Comparison of ENCODE assay signal across 20 cellular contexts in genomic region chr20:17644451-17644850, GRCh38. TPM values are rescaled to one million over a fixed set of nuclear protein-coding genes. Genes with fewer than 3 reads are reported as not detected.
A peak's percentile ranks its signal among the peaks of the same experiment; 100 is the strongest.
DNase-seq lines count a peak whose midpoint lies in the region; ATAC-seq, FAIRE-seq and TF ChIP-seq lines count a peak whose summit lies in the region.
"Had no signal": no experiment of that assay in that cellular context is flagged by ENCODE, and none has a peak within 500 bp of the region (broad histone marks: within the 10 kb centered on the region; RNA-seq: fewer than 3 reads in every experiment).

No MANE protein-coding gene starts in this region.

- H3K36me3 ChIP-seq in mucosa of descending colon (ENCODE audit: low read depth) (peaks cover 13% of the 10 kb centered on the region), stomach (peaks cover 31 to 39% (median 36%) of the 10 kb centered on the region in 4 donors)
- H3K36me3 ChIP-seq: BE2C had no signal

- H3K27me3 ChIP-seq in stomach, result no peaks in the 10 kb centered on the region
- H3K27me3 ChIP-seq: BE2C, hepatocyte had no signal

- WGBS in stomach, 5 donors, result 26 to 58% (median 32%) methylated on average over 13 of the region's 13 CpGs

- H3K4me3 ChIP-seq in mucosa of descending colon (no peak overlapping the region), stomach (no peak overlapping the region)
- H3K4me3 ChIP-seq: hepatocyte, smooth muscle cell had no signal

- no peaks in the 10 kb centered on the region for H3K9me3 ChIP-seq in mucosa of descending colon
- H3K9me3 ChIP-seq in stomach, result no peaks in the 10 kb centered on the region
- H3K9me3 ChIP-seq: BE2C had no signal

- intact Hi-C loops in Right ventricle myocardium superior (cut with DNase I), result no loop called here
- intact Hi-C loops in mucosa of descending colon (cut with DNase I, micrococcal nuclease), result no loop called here
- intact Hi-C loops in stomach (cut with DNase I; ENCODE audit: low total_unique reads), result no loop called here

- TF ChIP-seq CTCF in mucosa of descending colon (IDR thresholded peaks at IDR 0.05) (no peak), stomach (IDR thresholded peaks at IDR 0.05) (no peak)

- FAIRE-seq in GM12891 (lab: Jason Lieb, UNC), result no peak

- peak; percentile 62 for DNase-seq in SHP77 treated with DMSO at 0.1 percent for 48 hours (lab: John Stamatoyannopoulos, UW)
- no peak for DNase-seq in Right ventricle myocardium superior
- DNase-seq in mucosa of descending colon, result peak; percentile 37 to 65 (median 62)
- DNase-seq in stomach, result peak; percentile 64
- no peak for DNase-seq in activated CD4-positive, alpha-beta T cell treated with anti-CD3 and anti-CD28 coated beads, Interleukin-2, amount 50 U/mL, for 48 hours
- no peak for DNase-seq in GM19238 (ENCODE audit: insufficient read length, low spot score)
- no peak for DNase-seq in GM12891 (ENCODE audit: insufficient read length, low spot score)
- DNase-seq: activated CD4-positive, alpha-beta T cell treated with anti-CD3 and anti-CD28 coated beads for 48 hours; activated naive CD8-positive, alpha-beta T cell treated with anti-CD3 and anti-CD28 coated beads, Interleukin-2, amount 50 U/mL, for 24 hours; activated T-cell treated with anti-CD3 and anti-CD28 coated beads, Interleukin-2, amount 50 U/mL, for 24 hours; BE2C; DND-41; GOT3; MM.1S had no signal

- no peak for TF ChIP-seq POLR2A in stomach (IDR thresholded peaks at IDR 0.05)
- no peak for TF ChIP-seq POLR2A in GM12891 (IDR thresholded peaks at IDR 0.05; ENCODE audit: low read depth, low read length)

- peaks cover 51% of the 10 kb centered on the region for H3K4me1 ChIP-seq in mucosa of descending colon (ENCODE audit: low read depth)
- H3K4me1 ChIP-seq in stomach, result peaks cover 58 to 97% (median 75%) of the 10 kb centered on the region in 4 donors

- TF ChIP-seq EP300 in stomach (IDR thresholded peaks at IDR 0.05), result no peak

- H3K27ac ChIP-seq in stomach, result peak overlapping the region; percentile 35 to 74 (median 59)
- H3K27ac ChIP-seq: hepatocyte had no signal

- ATAC-seq in Right ventricle myocardium superior (ENCODE audit: poor library complexity) (peak; percentile 44), mucosa of descending colon (peak; percentile 69), HG02759 (IDR thresholded peaks at IDR 0.05; ENCODE audit: unreplicated experiment) (no peak)
- ATAC-seq: activated naive CD8-positive, alpha-beta T cell treated with anti-CD3 and anti-CD28 coated beads, Interleukin-2, amount 50 U/mL, for 24 hours had no signal

TF ChIP-seq in GM12891, 5 proteins besides CTCF, POLR2A, EP300 and RAD21:
- TF ChIP-seq SPI1 (IDR thresholded peaks at IDR 0.05; ENCODE audit: low read depth, low read length), result no peak
- TF ChIP-seq TAF1 (IDR thresholded peaks at IDR 0.05; ENCODE audit: low read depth, low read length), result no peak
- TF ChIP-seq PAX5 (IDR thresholded peaks at IDR 0.05; ENCODE audit: insufficient read depth, low read length, severe bottlenecking), result no peak
- no peak for TF ChIP-seq POU2F2 (IDR thresholded peaks at IDR 0.05; ENCODE audit: low read depth, low read length)
- TF ChIP-seq POLR2AphosphoS5 (IDR thresholded peaks at IDR 0.05; ENCODE audit: low read depth, low read length), result no peak

RNA-seq across cellular contexts. Expression of gene RRBP1, which starts 37.6 kb away (rescaled TPM):
- 32.1 TPM for total RNA-seq in Right ventricle myocardium superior
- 100 to 1,000 TPM; 210 to 402 (median 377) TPM for total RNA-seq in mucosa of descending colon
- 100 to 1,000 TPM; 125 to 456 (median 251) TPM for total RNA-seq in stomach
- polyA plus RNA-seq in stomach, result 10 to 100 TPM; 34.4 to 79.6 (median 74.6) TPM
- 32.6 TPM for polyA plus RNA-seq in GM12891 (2012; ENCODE audit: low read depth, missing spikeins)

RNA-seq across cellular contexts. Expression of gene BANF2, which starts 55.3 kb away (rescaled TPM):
- not detected for total RNA-seq in Right ventricle myocardium superior
- total RNA-seq in mucosa of descending colon, result not detected
- not detected for total RNA-seq in stomach
- not detected for polyA plus RNA-seq in stomach
- polyA plus RNA-seq in GM12891 (2012; ENCODE audit: low read depth, missing spikeins), result not detected
- total RNA-seq: hepatocyte, lower leg skin, smooth muscle cell had no signal
- polyA plus RNA-seq: esophagus, hepatocyte, neural cell, smooth muscle cell had no signal

Comparison
In these comparisons a context has a peak if more than half of its experiments do, and no peak if none do; other contexts are left out.
1. DNase-seq: peak in SHP77 treated with DMSO at 0.1 percent for 48 hours (single experiment), mucosa of descending colon (3 of 3) and stomach (single experiment); none in Right ventricle myocardium superior (single experiment), activated CD4-positive, alpha-beta T cell treated with anti-CD3 and anti-CD28 coated beads, Interleukin-2, amount 50 U/mL, for 48 hours (0 of 2), GM19238 (single experiment) and GM12891 (single experiment).